14 cellular contexts compared by ENCODE assay signal in genomic region chr6:110812719-110813118, GRCh38.
"Had no signal": no experiment of that assay in that cellular context is flagged by ENCODE, and none has a peak within 500 bp of the region (broad histone marks: within the 10 kb centered on the region; RNA-seq: fewer than 3 reads in every experiment).

No MANE protein-coding gene starts in this region.

- DNase-seq: activated CD4-positive, alpha-beta T cell treated with anti-CD3 and anti-CD28 coated beads for 36 hours; activated CD8-positive, alpha-beta memory T cell treated with anti-CD3 and anti-CD28 coated beads, Interleukin-2, amount 50 U/mL, for 48 hours; activated CD8-positive, alpha-beta T cell treated with anti-CD3 and anti-CD28 coated beads for 36 hours; activated naive CD4-positive, alpha-beta T cell treated with anti-CD3 and anti-CD28 coated beads for 36 hours; heart left ventricle; islet precursor cell; left lung; natural killer cell; pancreas; stimulated activated CD4-positive, alpha-beta T cell treated with anti-CD3 and anti-CD28 coated beads, Interleukin-15, amount 100 ng/mL, for 24 hours; stomach; T1000; uterus had no signal

- H3K27ac Mint-ChIP-seq: activated CD4-positive, alpha-beta T cell treated with anti-CD3 and anti-CD28 coated beads for 36 hours; activated CD8-positive, alpha-beta T cell treated with anti-CD3 and anti-CD28 coated beads for 36 hours; activated naive CD4-positive, alpha-beta T cell treated with anti-CD3 and anti-CD28 coated beads for 36 hours; memory B cell had no signal

- H3K27ac ChIP-seq: heart left ventricle, left lung, pancreas, stomach, uterus had no signal

- H3K36me3 Mint-ChIP-seq: memory B cell, natural killer cell had no signal

- H3K27me3 Mint-ChIP-seq: activated CD4-positive, alpha-beta T cell treated with anti-CD3 and anti-CD28 coated beads for 36 hours; activated CD8-positive, alpha-beta T cell treated with anti-CD3 and anti-CD28 coated beads for 36 hours; memory B cell had no signal

- H3K4me3 ChIP-seq: left lung, stomach, uterus had no signal

- ATAC-seq: activated CD4-positive, alpha-beta T cell treated with anti-CD3 and anti-CD28 coated beads for 36 hours; activated CD8-positive, alpha-beta T cell treated with anti-CD3 and anti-CD28 coated beads for 36 hours; heart left ventricle; left lung; natural killer cell; pancreas had no signal

- H3K9me3 Mint-ChIP-seq: activated CD8-positive, alpha-beta T cell treated with anti-CD3 and anti-CD28 coated beads for 36 hours; activated naive CD4-positive, alpha-beta T cell treated with anti-CD3 and anti-CD28 coated beads for 36 hours; memory B cell; natural killer cell had no signal

- H3K36me3 ChIP-seq: heart left ventricle, left lung, pancreas, stomach, uterus had no signal

- H3K4me3 Mint-ChIP-seq: activated CD8-positive, alpha-beta T cell treated with anti-CD3 and anti-CD28 coated beads for 36 hours; activated naive CD4-positive, alpha-beta T cell treated with anti-CD3 and anti-CD28 coated beads for 36 hours; memory B cell had no signal

- H3K27me3 ChIP-seq: heart left ventricle, left lung, pancreas, stomach, uterus had no signal

- H3K9me3 ChIP-seq: left lung, pancreas, stomach, uterus had no signal

- H3K4me1 ChIP-seq: uterus had no signal
